ENCODE assay signal across 1 cellular context in genomic region chr4:9153571-9154157, GRCh38.
TF ChIP-seq lines count a peak whose summit lies in the region.

No MANE protein-coding gene starts in this region.

TF ChIP-seq in K562, 482 proteins besides CTCF, POLR2A, EP300 and RAD21:
- peak; percentile 18; the same call in 1 of the 2 replicates for TF ChIP-seq MGA (IDR thresholded peaks at IDR 0.05)
- 0 out of 2 replicates have a peak, but pooled peaks have one; percentile 9 for TF ChIP-seq ARID4B (CRISPR knock-in tag; IDR thresholded peaks at IDR 0.05)
- 0 out of 2 replicates have a peak, but pooled peaks have one; percentile 2 for TF ChIP-seq MAX (CRISPR knock-in tag; IDR thresholded peaks at IDR 0.05)
- peak; percentile 66 for TF ChIP-seq RBFOX2 (IDR thresholded peaks at IDR 0.05; ENCODE audit: low read depth, low read length)
- 0 out of 2 replicates have a peak, but pooled peaks have one; percentile 20 for TF ChIP-seq ZFX (CRISPR knock-in tag; IDR thresholded peaks at IDR 0.05)
- 0 out of 4 replicates have a peak, but pooled peaks of 1 of the 2 experiments have one; percentile 0 for TF ChIP-seq MAZ (CRISPR knock-in tag; conservative IDR thresholded peaks at IDR 0.05 in 1 of 2, IDR thresholded peaks at IDR 0.05 in 1 of 2)
- TF ChIP-seq CEBPG (CRISPR knock-in tag; IDR thresholded peaks at IDR 0.05) = peak; percentile 48; the same call in 1 of the 2 replicates
- TF ChIP-seq CEBPG (tag; conservative IDR thresholded peaks at IDR 0.05 in 1 of 2, IDR thresholded peaks at IDR 0.05 in 1 of 2) = peak; percentile 24 to 49; a peak in 3 of 4 replicates
- peak; percentile 51; the same call in 1 of the 2 replicates for TF ChIP-seq CEBPB (tag; IDR thresholded peaks at IDR 0.05)
